ENCODE assay signal across 13 cellular contexts in genomic region chr3:156630081-156630772, GRCh38. TPM values are rescaled to one million over a fixed set of nuclear protein-coding genes. Genes with fewer than 3 reads are reported as not detected.
DNase-seq lines count a peak whose midpoint lies in the region; ATAC-seq and TF ChIP-seq lines count a peak whose summit lies in the region.
"Had no signal": no experiment of that assay in that cellular context is flagged by ENCODE, and none has a peak within 500 bp of the region (broad histone marks: within the 10 kb centered on the region; RNA-seq: fewer than 3 reads in every experiment).

No MANE protein-coding gene starts in this region.

- H3K4me1 ChIP-seq in parathyroid adenoma, result peaks cover 8% of the 10 kb centered on the region

- H3K4me2 ChIP-seq in parathyroid adenoma (ENCODE audit: low read length), result peak overlapping the region; percentile 54

- H3K36me3 ChIP-seq in parathyroid adenoma (ENCODE audit: control insufficient read depth, insufficient read depth, low read length), result no peaks in the 10 kb centered on the region

- H3K27me3 Mint-ChIP-seq in activated naive CD8-positive, alpha-beta T cell treated with anti-CD3 and anti-CD28 coated beads for 36 hours, result no peaks in the 10 kb centered on the region
- H3K27me3 Mint-ChIP-seq: brain had no signal

- no peaks in the 10 kb centered on the region for H3K79me2 ChIP-seq in parathyroid adenoma

- H3K4me3 Mint-ChIP-seq in activated naive CD8-positive, alpha-beta T cell treated with anti-CD3 and anti-CD28 coated beads for 36 hours, result no peak overlapping the region
- H3K4me3 Mint-ChIP-seq: brain; CD8-positive, alpha-beta T cell had no signal

- no peak for TF ChIP-seq CTCF in astrocyte of the cerebellum (IDR thresholded peaks at IDR 0.05; ENCODE audit: low read depth, low read length, missing control alignments)
- TF ChIP-seq CTCF in parathyroid adenoma (IDR thresholded peaks at IDR 0.05), result no peak

- ATAC-seq in GM21526 (IDR thresholded peaks at IDR 0.05; ENCODE audit: low FRiP score, unreplicated experiment) (no peak), GM18870 (IDR thresholded peaks at IDR 0.05; ENCODE audit: unreplicated experiment) (no peak)
- ATAC-seq: CD8-positive, alpha-beta T cell had no signal

- peaks cover 4% of the 10 kb centered on the region for H3K4me1 Mint-ChIP-seq in activated naive CD8-positive, alpha-beta T cell treated with anti-CD3 and anti-CD28 coated beads for 36 hours

- no peak overlapping the region for H2AFZ ChIP-seq in parathyroid adenoma

- H3K4me3 ChIP-seq in astrocyte of the cerebellum (ENCODE audit: low read depth, low read length) (no peak overlapping the region), parathyroid adenoma (ENCODE audit: low read depth, low read length) (peak overlapping the region; percentile 18)

- no peaks in the 10 kb centered on the region for H3K9me3 Mint-ChIP-seq in activated naive CD8-positive, alpha-beta T cell treated with anti-CD3 and anti-CD28 coated beads for 36 hours
- H3K9me3 Mint-ChIP-seq: brain; CD8-positive, alpha-beta T cell had no signal

- no peaks in the 10 kb centered on the region for H3K36me3 Mint-ChIP-seq in activated naive CD8-positive, alpha-beta T cell treated with anti-CD3 and anti-CD28 coated beads for 36 hours
- H3K36me3 Mint-ChIP-seq: brain; CD8-positive, alpha-beta T cell had no signal

- in situ Hi-C loops in astrocyte of the cerebellum (cut with HindIII; ENCODE audit: low sequenced_read_pairs), result no loop called here

- H3K9ac ChIP-seq in parathyroid adenoma, result no peak overlapping the region

- DNase-seq in H4 (ENCODE audit: low spot score), result peak; percentile 49
- peak; percentile 59 for DNase-seq in NCI-H146 treated with DMSO at 0.1 percent for 48 hours (lab: John Stamatoyannopoulos, UW; ENCODE audit: unreplicated experiment)
- DNase-seq in astrocyte of the cerebellum (ENCODE audit: low read depth), result peak; percentile 29
- no peak for DNase-seq in NCI-H82 treated with DMSO at 0.1 percent for 48 hours (lab: John Stamatoyannopoulos, UW; ENCODE audit: unreplicated experiment)
- no peak for DNase-seq in activated naive CD8-positive, alpha-beta T cell treated with anti-CD3 and anti-CD28 coated beads for 36 hours
- DNase-seq: activated CD8-positive, alpha-beta memory T cell treated with anti-CD3 and anti-CD28 coated beads, Interleukin-2, amount 50 U/mL, for 48 hours; CD8-positive, alpha-beta T cell; Karpas-422; stimulated activated CD4-positive, alpha-beta T cell treated with anti-CD3 and anti-CD28 coated beads, Interleukin-4, amount 100 ng/mL, for 4 hours had no signal

- H3K27ac ChIP-seq in parathyroid adenoma, result peak overlapping the region; percentile 21

- no peaks in the 10 kb centered on the region for H3K27me3 ChIP-seq in parathyroid adenoma (ENCODE audit: control insufficient read depth, insufficient read depth, low read length)

- no peaks in the 10 kb centered on the region for H3K9me3 ChIP-seq in parathyroid adenoma (ENCODE audit: control insufficient read depth, low read length)

- H3K27ac Mint-ChIP-seq in activated naive CD8-positive, alpha-beta T cell treated with anti-CD3 and anti-CD28 coated beads for 36 hours, result no peak overlapping the region
- H3K27ac Mint-ChIP-seq: brain; CD8-positive, alpha-beta T cell had no signal

RNA-seq across cellular contexts. Expression of gene TIPARP, which starts 44.2 kb away (rescaled TPM):
- total RNA-seq in H4 (2014; rRNA removed; shearing (Covaris generic)), result 43.2 and 45.4 TPM in 2 replicates
- 10 to 100 TPM; 26.9 to 27.0 TPM for total RNA-seq in activated naive CD8-positive, alpha-beta T cell treated with anti-CD3 and anti-CD28 coated beads for 36 hours

Comparison
In these comparisons a context has a peak if more than half of its experiments do, and no peak if none do; other contexts are left out.
1. DNase-seq: peak in H4 (single experiment), NCI-H146 treated with DMSO at 0.1 percent for 48 hours (single experiment) and astrocyte of the cerebellum (single experiment); none in NCI-H82 treated with DMSO at 0.1 percent for 48 hours (single experiment) and activated naive CD8-positive, alpha-beta T cell treated with anti-CD3 and anti-CD28 coated beads for 36 hours (single experiment).